In genomic region chrX:155056877-155057792, GRCh38 we compare ENCODE assay signal across 8 cellular contexts. TPM values are rescaled to one million over a fixed set of nuclear protein-coding genes. Genes with fewer than 3 reads are reported as not detected.
DNase-seq lines count a peak whose midpoint lies in the region; ATAC-seq and TF ChIP-seq lines count a peak whose summit lies in the region.

No MANE protein-coding gene starts in this region.

- in situ Hi-C loops in GM13977 (cut with MboI; ENCODE audit: low pct_unique_long_range_greater_than_20kb, low sequenced_read_pairs, unreplicated experiment): no loop called here

- H3K9me3 ChIP-seq in tibial artery: no peaks in the 10 kb centered on the region

- H3K4me1 ChIP-seq in tibial artery: peaks cover 0 to 8% (median 0%) of the 10 kb centered on the region in 4 donors

- intact Hi-C loops in tibial artery (cut with DNase I; ENCODE audit: low total_unique reads): loop anchor here (5.0 kb wide), 1 partner anchor 75 kb away; no protein-coding TSS in a partner anchor

- ATAC-seq in HG03045 (IDR thresholded peaks at IDR 0.05; ENCODE audit: unreplicated experiment): peak; percentile 67
- peak; percentile 82 to 85 for ATAC-seq in naive thymus-derived CD8-positive, alpha-beta T cell

- no peaks in the 10 kb centered on the region for H3K27me3 ChIP-seq in tibial artery

- peak overlapping the region; percentile 21 to 61 for H3K27ac ChIP-seq in tibial artery

- H3K36me3 ChIP-seq in tibial artery: peaks cover 0 to 5% (median 0%) of the 10 kb centered on the region in 3 donors

- peak overlapping the region in 9 of 10 donors; percentile 67 to 90 (median 76) for H3K27ac Mint-ChIP-seq in naive thymus-derived CD8-positive, alpha-beta T cell

- H3K4me3 ChIP-seq in AG04449 (ENCODE audit: low read depth, low read length): 0 out of 2 replicates have a peak overlapping the region, but pooled peaks have one; percentile 20
- H3K4me3 ChIP-seq in tibial artery: peak overlapping the region; percentile 6 to 22

- H3K9me3 Mint-ChIP-seq in naive thymus-derived CD8-positive, alpha-beta T cell: no peaks in the 10 kb centered on the region

- peak; percentile 69 for TF ChIP-seq CTCF in AG04449 (IDR thresholded peaks at IDR 0.05; ENCODE audit: insufficient read depth, low read length, missing control alignments)
- peak; percentile 73 for TF ChIP-seq CTCF in GM13977 (IDR thresholded peaks at IDR 0.05; ENCODE audit: extremely low read depth, insufficient read depth, missing control alignments)
- TF ChIP-seq CTCF in tibial artery (IDR thresholded peaks at IDR 0.05): peak; percentile 58 to 71

- peaks cover 0 to 30% (median 2%) of the 10 kb centered on the region in 3 donors for H3K36me3 Mint-ChIP-seq in naive thymus-derived CD8-positive, alpha-beta T cell

- POLR2A ChIA-PET in AG04449 (lab: Yijun Ruan, JAX): no interaction called here
- POLR2A ChIA-PET in naive thymus-derived CD8-positive, alpha-beta T cell (lab: Charles Lee): interaction anchor here (1.3 kb wide), 1 partner anchor 30 kb away, joined by 6 read pairs; the partner anchor contains the start of gene FUNDC2

- H3K4me1 Mint-ChIP-seq in naive thymus-derived CD8-positive, alpha-beta T cell: peaks cover 1 to 20% (median 17%) of the 10 kb centered on the region in 4 donors

- peak overlapping the region; percentile 62 to 80 (median 71) for H3K4me3 Mint-ChIP-seq in naive thymus-derived CD8-positive, alpha-beta T cell

- DNase-seq in AG04449 (ENCODE audit: low read depth, low spot score) (no peak), GM13977 (ENCODE audit: low spot score) (peak; percentile 51), NCI-H774 (lab: John Stamatoyannopoulos, UW) (peak; percentile 52), activated T-helper 1 cell treated with Interleukin-2 at 50 U/mL for 16 hours (ENCODE audit: low read depth) (peak; percentile 27), fibroblast of peridontal ligament (ENCODE audit: extremely low read depth) (peak; percentile 82), tibial artery (peak; percentile 53 to 77)
- DNase-seq in naive thymus-derived CD8-positive, alpha-beta T cell: peak; percentile 21 to 59 (median 40)

- no peaks in the 10 kb centered on the region for H3K27me3 Mint-ChIP-seq in naive thymus-derived CD8-positive, alpha-beta T cell

- CTCF ChIA-PET in AG04449 (lab: Yijun Ruan, JAX): interaction anchor here (0.8 to 4.9 kb wide), 10 partner anchors 10 to 139 kb away, joined by 3 to 47 read pairs (median 6); partner anchors contain the start of genes CMC4 and MTCP1

RNA-seq across cellular contexts. Expression of gene CMC4, which starts 13.8 kb away (rescaled TPM):
- 1 to 10 TPM; 5.3 to 8.6 TPM for total RNA-seq in naive thymus-derived CD8-positive, alpha-beta T cell
- polyA plus RNA-seq in naive thymus-derived CD8-positive, alpha-beta T cell: 10 to 100 TPM; 25.6 to 27.7 (median 26.1) TPM

RNA-seq across cellular contexts. Expression of gene MTCP1, which starts 13.8 kb away (rescaled TPM):
- 10 to 100 TPM; 17.7 to 23.2 TPM for total RNA-seq in naive thymus-derived CD8-positive, alpha-beta T cell
- polyA plus RNA-seq in naive thymus-derived CD8-positive, alpha-beta T cell: 10 to 100 TPM; 27.9 to 37.9 (median 29.3) TPM

RNA-seq across cellular contexts. Expression of gene BRCC3, which starts 14.2 kb away (rescaled TPM):
- 10 to 100 TPM; 18.3 to 19.5 TPM for total RNA-seq in naive thymus-derived CD8-positive, alpha-beta T cell
- 10 to 100 TPM; 17.0 to 25.7 (median 17.4) TPM for polyA plus RNA-seq in naive thymus-derived CD8-positive, alpha-beta T cell

RNA-seq across cellular contexts. Expression of gene FUNDC2, which starts 30.5 kb away (rescaled TPM):
- total RNA-seq in naive thymus-derived CD8-positive, alpha-beta T cell: 10 to 100 TPM; 48.2 to 59.9 TPM
- polyA plus RNA-seq in naive thymus-derived CD8-positive, alpha-beta T cell: 100 to 1,000 TPM; 161 to 203 (median 178) TPM

RNA-seq across cellular contexts. Expression of gene F8, which starts 34.6 kb away (rescaled TPM):
- total RNA-seq in naive thymus-derived CD8-positive, alpha-beta T cell: 1 to 10 TPM; 1.1 to 1.6 TPM
- 1 to 10 TPM; 2.4 to 5.5 (median 2.7) TPM for polyA plus RNA-seq in naive thymus-derived CD8-positive, alpha-beta T cell
